ENCODE assay signal across 1 cellular context in the genomic region with DNA sequence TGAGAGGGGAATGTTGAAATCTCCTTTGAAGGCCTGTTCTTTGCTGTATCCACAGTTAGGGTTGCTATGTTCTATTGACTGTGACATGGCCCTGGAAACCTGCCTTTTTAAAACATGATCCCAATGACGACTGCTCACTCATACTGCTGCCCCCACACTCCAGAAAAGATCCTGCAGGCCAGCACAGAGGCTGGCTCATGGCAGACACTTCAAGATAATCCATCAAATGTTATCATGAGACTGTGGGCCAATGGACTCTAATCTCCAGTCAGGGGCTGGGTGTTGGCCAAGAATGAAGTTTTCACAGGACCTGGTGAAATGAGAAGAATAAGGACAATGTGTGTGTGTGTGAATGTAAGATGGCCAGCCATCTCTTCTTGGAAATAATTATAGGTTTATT.
TF ChIP-seq lines count a peak whose summit lies in the region.

No MANE protein-coding gene starts in this region.

TF ChIP-seq in K562, 482 proteins besides CTCF, POLR2A, EP300 and RAD21 (continued from another document):
- TF ChIP-seq CEBPG (CRISPR knock-in tag; IDR thresholded peaks at IDR 0.05) = no peak
- peak in 1 of 2 experiments; percentile 43; a peak in 1 of 4 replicates for TF ChIP-seq CEBPG (tag; conservative IDR thresholded peaks at IDR 0.05 in 1 of 2, IDR thresholded peaks at IDR 0.05 in 1 of 2)
- TF ChIP-seq MEIS2 (IDR thresholded peaks at IDR 0.05; ENCODE audit: partially characterized antibody) = peak; percentile 83
- TF ChIP-seq HLTF (IDR thresholded peaks at IDR 0.05) = no peak
